18 cellular contexts compared by ENCODE assay signal in genomic region chr7:47241112-47242065, GRCh38.
A peak's percentile ranks its signal among the peaks of the same experiment; 100 is the strongest.
DNase-seq lines count a peak whose midpoint lies in the region; ATAC-seq and TF ChIP-seq lines count a peak whose summit lies in the region.
"Had no signal": no experiment of that assay in that cellular context is flagged by ENCODE, and none has a peak within 500 bp of the region (broad histone marks: within the 10 kb centered on the region; RNA-seq: fewer than 3 reads in every experiment).

No MANE protein-coding gene starts in this region.

- no peaks in the 10 kb centered on the region for H3K9me3 Mint-ChIP-seq in mesothelial cell of epicardium
- H3K9me3 Mint-ChIP-seq: CD4-positive, alpha-beta T cell had no signal

- H3K4me3 ChIP-seq in epithelial cell of esophagus (ENCODE audit: low read length) = no peak overlapping the region
- H3K4me3 ChIP-seq: PC-9 had no signal

- TF ChIP-seq CTCF in epithelial cell of esophagus (IDR thresholded peaks at IDR 0.05; ENCODE audit: insufficient read depth, low read depth, low read length, missing control alignments) (no peak), mesothelial cell of epicardium (IDR thresholded peaks at IDR 0.05; ENCODE audit: unreplicated experiment) (no peak)

- H3K27me3 Mint-ChIP-seq in mesothelial cell of epicardium (ENCODE audit: low read depth) = no peaks in the 10 kb centered on the region
- H3K27me3 Mint-ChIP-seq: B cell; CD4-positive, alpha-beta T cell had no signal

- H3K4me3 Mint-ChIP-seq in mesothelial cell of epicardium = no peak overlapping the region
- H3K4me3 Mint-ChIP-seq: B cell; CD4-positive, alpha-beta T cell had no signal

- no peak for ATAC-seq in GM21515 (IDR thresholded peaks at IDR 0.05; ENCODE audit: unreplicated experiment)

- peak overlapping the region; percentile 74 for H3K27ac Mint-ChIP-seq in mesothelial cell of epicardium
- H3K27ac Mint-ChIP-seq: B cell; CD4-positive, alpha-beta T cell had no signal

- H3K36me3 Mint-ChIP-seq in mesothelial cell of epicardium = no peaks in the 10 kb centered on the region

- peaks cover 5% of the 10 kb centered on the region for H3K4me1 Mint-ChIP-seq in mesothelial cell of epicardium
- H3K4me1 Mint-ChIP-seq: B cell had no signal

- DNase-seq in A172 (ENCODE audit: low spot score) = peak; percentile 42
- peak; percentile 49 for DNase-seq in LHCN-M2 (ENCODE audit: low read depth)
- peak; percentile 25 for DNase-seq in epithelial cell of esophagus (ENCODE audit: low read depth)
- DNase-seq in mesothelial cell of epicardium (ENCODE audit: low spot score in 2 of 2, unreplicated experiment in 2 of 2) = no peak
- DNase-seq in NCI-H510A treated with DMSO at 0.1 percent for 48 hours (lab: John Stamatoyannopoulos, UW) = no peak
- DNase-seq in activated gamma-delta T cell (lab: John Stamatoyannopoulos, UW) = no peak
- no peak for DNase-seq in AG20443 (ENCODE audit: low spot score)
- DNase-seq: Calu3; CD4-positive, alpha-beta T cell; GDM1; GOT3; KBM-7; NCI-H1092; NCI-H1694; NCI-H2107; PC-9 had no signal

Comparison
In these comparisons a context has a peak if more than half of its experiments do, and no peak if none do; other contexts are left out.
1. DNase-seq: peak in A172 (single experiment), LHCN-M2 (single experiment) and epithelial cell of esophagus (single experiment); none in mesothelial cell of epicardium (0 of 2), NCI-H510A treated with DMSO at 0.1 percent for 48 hours (single experiment), activated gamma-delta T cell (single experiment) and AG20443 (single experiment).